16 cellular contexts compared by ENCODE assay signal in the genomic region with DNA sequence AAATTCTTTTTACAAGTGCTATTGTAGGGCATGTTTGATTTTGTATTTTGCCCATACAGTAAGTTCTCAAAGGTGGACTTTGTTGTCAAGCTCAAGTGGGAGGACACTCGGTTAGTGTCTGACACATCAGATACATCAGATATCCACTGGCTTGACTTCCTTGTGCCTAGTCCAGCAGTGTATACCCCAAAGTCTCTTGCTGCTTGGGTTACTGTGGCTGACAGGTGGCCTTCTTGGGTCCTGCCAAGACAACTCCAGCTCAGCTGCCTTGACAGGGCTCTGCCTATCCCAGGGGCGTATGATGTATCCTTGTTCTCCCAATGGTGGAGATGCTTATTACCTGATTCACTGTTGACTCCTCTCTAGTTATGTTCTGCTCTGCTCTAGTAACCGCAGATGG.
DNase-seq lines count a peak whose midpoint lies in the region; ATAC-seq and TF ChIP-seq lines count a peak whose summit lies in the region.
"Had no signal": no experiment of that assay in that cellular context is flagged by ENCODE, and none has a peak within 500 bp of the region (broad histone marks: within the 10 kb centered on the region; RNA-seq: fewer than 3 reads in every experiment).

No MANE protein-coding gene starts in this region.

- H3K36me3 ChIP-seq in heart left ventricle, result peaks cover 0 to 23% (median 15%) of the 10 kb centered on the region in 9 donors

- H3K4me3 Mint-ChIP-seq in activated T-helper 17 cell treated with anti-CD3 and anti-CD28 coated beads, Interleukin-2, amount 50 U/mL, for 72 hours, result no peak overlapping the region
- H3K4me3 Mint-ChIP-seq in stimulated activated naive CD8-positive, alpha-beta T cell treated with anti-CD3 and anti-CD28 coated beads, Interleukin-15, amount 100 ng/mL, for 72 hours, result no peak overlapping the region
- H3K4me3 Mint-ChIP-seq: B cell, CD14-positive monocyte, IgD-negative memory B cell had no signal

- peaks cover 31% of the 10 kb centered on the region for H3K36me3 Mint-ChIP-seq in activated T-helper 17 cell treated with anti-CD3 and anti-CD28 coated beads, Interleukin-2, amount 50 U/mL, for 72 hours (ENCODE audit: low read depth)

- ATAC-seq in heart left ventricle (peak in 3 of 4 donors; percentile 11 to 51 (median 34)), Right ventricle myocardium inferior (no peak), GM18502 (IDR thresholded peaks at IDR 0.05; ENCODE audit: poor library complexity, unreplicated experiment) (no peak)
- no peak for ATAC-seq in activated T-helper 17 cell treated with anti-CD3 and anti-CD28 coated beads, Interleukin-2, amount 50 U/mL, for 72 hours (replicated peaks)
- ATAC-seq in stimulated activated naive CD8-positive, alpha-beta T cell treated with anti-CD3 and anti-CD28 coated beads, Interleukin-15, amount 100 ng/mL, for 72 hours, result peak; percentile 47

- H3K27me3 Mint-ChIP-seq in activated T-helper 17 cell treated with anti-CD3 and anti-CD28 coated beads, Interleukin-2, amount 50 U/mL, for 72 hours, result no peaks in the 10 kb centered on the region
- peaks cover 8% of the 10 kb centered on the region for H3K27me3 Mint-ChIP-seq in stimulated activated naive CD8-positive, alpha-beta T cell treated with anti-CD3 and anti-CD28 coated beads, Interleukin-15, amount 100 ng/mL, for 72 hours
- H3K27me3 Mint-ChIP-seq: B cell had no signal

- H3K4me1 ChIP-seq in heart left ventricle, result peaks cover 0 to 22% (median 7%) of the 10 kb centered on the region in 12 donors

- DNase-seq in heart left ventricle, result no peak
- DNase-seq in Right ventricle myocardium inferior (ENCODE audit: missing footprints), result no peak
- DNase-seq in myocyte (ENCODE audit: low read depth), result peak; percentile 32
- DNase-seq in stimulated activated naive CD8-positive, alpha-beta T cell treated with anti-CD3 and anti-CD28 coated beads, Interleukin-15, amount 100 ng/mL, for 72 hours, result no peak
- no peak for DNase-seq in germinal center (ENCODE audit: low spot score)
- DNase-seq: NCI-H1105 treated with DMSO at 0.1 percent for 48 hours, NCI-H2029 treated with DMSO at 0.1 percent for 48 hours, NCI-H226, NCI-H510A treated with DMSO at 0.1 percent for 48 hours, NCI-H748 treated with DMSO at 0.1 percent for 48 hours, SHP77 had no signal

- no peaks in the 10 kb centered on the region for H3K9me3 Mint-ChIP-seq in activated T-helper 17 cell treated with anti-CD3 and anti-CD28 coated beads, Interleukin-2, amount 50 U/mL, for 72 hours
- no peaks in the 10 kb centered on the region for H3K9me3 Mint-ChIP-seq in stimulated activated naive CD8-positive, alpha-beta T cell treated with anti-CD3 and anti-CD28 coated beads, Interleukin-15, amount 100 ng/mL, for 72 hours
- H3K9me3 Mint-ChIP-seq: IgD-negative memory B cell had no signal

- H3K27ac Mint-ChIP-seq in activated T-helper 17 cell treated with anti-CD3 and anti-CD28 coated beads, Interleukin-2, amount 50 U/mL, for 72 hours, result peak overlapping the region; percentile 11
- no peak overlapping the region for H3K27ac Mint-ChIP-seq in stimulated activated naive CD8-positive, alpha-beta T cell treated with anti-CD3 and anti-CD28 coated beads, Interleukin-15, amount 100 ng/mL, for 72 hours
- H3K27ac Mint-ChIP-seq: B cell, CD14-positive monocyte, IgD-negative memory B cell had no signal

- no peak for TF ChIP-seq POLR2A in heart left ventricle (IDR thresholded peaks at IDR 0.05)

- intact Hi-C loops in heart left ventricle (cut with DNase I), result no loop called here
- intact Hi-C loops in Right ventricle myocardium inferior (cut with DNase I), result no loop called here

- TF ChIP-seq CTCF in heart left ventricle (IDR thresholded peaks at IDR 0.05), result no peak

- no peak overlapping the region for H3K4me3 ChIP-seq in heart left ventricle

- no peaks in the 10 kb centered on the region for H3K9me3 ChIP-seq in heart left ventricle

- H3K27me3 ChIP-seq in heart left ventricle, result no peaks in the 10 kb centered on the region

- H3K27ac ChIP-seq in heart left ventricle, result no peak overlapping the region

- 83 to 93% (median 91%) methylated on average over 3 of the region's 3 CpGs for WGBS in heart left ventricle, 4 donors

- peaks cover 5% of the 10 kb centered on the region for H3K4me1 Mint-ChIP-seq in activated T-helper 17 cell treated with anti-CD3 and anti-CD28 coated beads, Interleukin-2, amount 50 U/mL, for 72 hours
- no peaks in the 10 kb centered on the region for H3K4me1 Mint-ChIP-seq in stimulated activated naive CD8-positive, alpha-beta T cell treated with anti-CD3 and anti-CD28 coated beads, Interleukin-15, amount 100 ng/mL, for 72 hours
- H3K4me1 Mint-ChIP-seq: CD14-positive monocyte had no signal

Comparison
In these comparisons a context has a peak if more than half of its experiments do, and no peak if none do; other contexts are left out.
1. ATAC-seq: peak in heart left ventricle (3 of 4) and stimulated activated naive CD8-positive, alpha-beta T cell treated with anti-CD3 and anti-CD28 coated beads, Interleukin-15, amount 100 ng/mL, for 72 hours (single experiment); none in Right ventricle myocardium inferior (single experiment), activated T-helper 17 cell treated with anti-CD3 and anti-CD28 coated beads, Interleukin-2, amount 50 U/mL, for 72 hours (single experiment) and GM18502 (single experiment).